In genomic region chr18:58754544-58755068, GRCh38 we compare ENCODE assay signal across 11 cellular contexts.
DNase-seq lines count a peak whose midpoint lies in the region; ATAC-seq and TF ChIP-seq lines count a peak whose summit lies in the region.
"Had no signal": no experiment of that assay in that cellular context is flagged by ENCODE, and none has a peak within 500 bp of the region (broad histone marks: within the 10 kb centered on the region; RNA-seq: fewer than 3 reads in every experiment).

No MANE protein-coding gene starts in this region.

- peaks cover 17% of the 10 kb centered on the region for H3K36me3 Mint-ChIP-seq in activated naive CD8-positive, alpha-beta T cell treated with anti-CD3 and anti-CD28 coated beads, Interleukin-2, amount 10 ng/mL, durations not matched to agents 7 days and 5 days
- peaks cover 11% of the 10 kb centered on the region for H3K36me3 Mint-ChIP-seq in T-helper 2 cell treated with Interferon-gamma antibody and Interleukin-4, amounts not matched to agents 5 μg/mL and 100 μg/mL, for 36 hours (ENCODE audit: low read depth)

- POLR2A ChIA-PET in activated naive CD8-positive, alpha-beta T cell treated with anti-CD3 and anti-CD28 coated beads, Interleukin-2, amount 10 ng/mL, durations not matched to agents 7 days and 5 days (lab: Charles Lee): interaction anchor here (1.8 to 4.9 kb wide), 2 partner anchors 10 to 84 kb away, joined by 5 to 21 read pairs; partner anchors contain the start of gene MALT1

- peaks cover 5% of the 10 kb centered on the region for H3K27me3 Mint-ChIP-seq in activated naive CD8-positive, alpha-beta T cell treated with anti-CD3 and anti-CD28 coated beads, Interleukin-2, amount 10 ng/mL, durations not matched to agents 7 days and 5 days
- peaks cover 3% of the 10 kb centered on the region for H3K27me3 Mint-ChIP-seq in T-helper 2 cell treated with Interferon-gamma antibody and Interleukin-4, amounts not matched to agents 5 μg/mL and 100 μg/mL, for 36 hours (ENCODE audit: low read depth)

- H3K27ac Mint-ChIP-seq in activated naive CD8-positive, alpha-beta T cell treated with anti-CD3 and anti-CD28 coated beads, Interleukin-2, amount 10 ng/mL, durations not matched to agents 7 days and 5 days: peak overlapping the region; percentile 27
- H3K27ac Mint-ChIP-seq in T-helper 2 cell treated with Interferon-gamma antibody and Interleukin-4, amounts not matched to agents 5 μg/mL and 100 μg/mL, for 36 hours: no peak overlapping the region
- H3K27ac Mint-ChIP-seq: type B pancreatic cell had no signal

- H3K4me2 ChIP-seq in smooth muscle cell: no peak overlapping the region

- H3K9me3 ChIP-seq in smooth muscle cell (replicated peaks; ENCODE audit: low read depth): peaks cover 11% of the 10 kb centered on the region

- H3K4me3 ChIP-seq in smooth muscle cell: no peak overlapping the region
- H3K4me3 ChIP-seq: ascending aorta had no signal

- H3K27ac ChIP-seq in substantia nigra (ENCODE audit: low read depth, low read length, poor library complexity, severe bottlenecking) (no peak overlapping the region), smooth muscle cell (ENCODE audit: low read depth) (no peak overlapping the region)
- H3K27ac ChIP-seq: ascending aorta had no signal

- no peaks in the 10 kb centered on the region for H3K27me3 ChIP-seq in smooth muscle cell (ENCODE audit: low read depth)
- H3K27me3 ChIP-seq: ascending aorta had no signal

- peak overlapping the region; percentile 17 for H3K4me3 Mint-ChIP-seq in activated naive CD8-positive, alpha-beta T cell treated with anti-CD3 and anti-CD28 coated beads, Interleukin-2, amount 10 ng/mL, durations not matched to agents 7 days and 5 days
- H3K4me3 Mint-ChIP-seq in T-helper 2 cell treated with Interferon-gamma antibody and Interleukin-4, amounts not matched to agents 5 μg/mL and 100 μg/mL, for 36 hours: no peak overlapping the region
- H3K4me3 Mint-ChIP-seq: type B pancreatic cell had no signal

- peaks cover 1% of the 10 kb centered on the region for H3K9me3 Mint-ChIP-seq in activated naive CD8-positive, alpha-beta T cell treated with anti-CD3 and anti-CD28 coated beads, Interleukin-2, amount 10 ng/mL, durations not matched to agents 7 days and 5 days
- no peaks in the 10 kb centered on the region for H3K9me3 Mint-ChIP-seq in T-helper 2 cell treated with Interferon-gamma antibody and Interleukin-4, amounts not matched to agents 5 μg/mL and 100 μg/mL, for 36 hours
- H3K9me3 Mint-ChIP-seq: type B pancreatic cell had no signal

- H3K4me1 ChIP-seq in smooth muscle cell (ENCODE audit: low read depth): peaks cover 10% of the 10 kb centered on the region
- H3K4me1 ChIP-seq: ascending aorta had no signal

- TF ChIP-seq CTCF in smooth muscle cell (IDR thresholded peaks at IDR 0.05; ENCODE audit: borderline replicate concordance, insufficient read depth, poor library complexity, severe bottlenecking): no peak

- peaks cover 30% of the 10 kb centered on the region for H3K4me1 Mint-ChIP-seq in activated naive CD8-positive, alpha-beta T cell treated with anti-CD3 and anti-CD28 coated beads, Interleukin-2, amount 10 ng/mL, durations not matched to agents 7 days and 5 days
- H3K4me1 Mint-ChIP-seq in T-helper 2 cell treated with Interferon-gamma antibody and Interleukin-4, amounts not matched to agents 5 μg/mL and 100 μg/mL, for 36 hours (ENCODE audit: low read depth): peaks cover 8% of the 10 kb centered on the region

- no peak overlapping the region for H2AFZ ChIP-seq in smooth muscle cell (ENCODE audit: low read depth)

- peak; percentile 62 for ATAC-seq in activated naive CD8-positive, alpha-beta T cell treated with anti-CD3 and anti-CD28 coated beads, Interleukin-2, amount 10 ng/mL, durations not matched to agents 7 days and 5 days (ENCODE audit: low read depth)

- peaks cover 3% of the 10 kb centered on the region for H4K20me1 ChIP-seq in smooth muscle cell (ENCODE audit: low read depth)

- H3K9ac ChIP-seq in smooth muscle cell (ENCODE audit: low read depth): no peak overlapping the region

- peaks cover 14% of the 10 kb centered on the region for H3K36me3 ChIP-seq in smooth muscle cell (ENCODE audit: low read depth)

- no peaks in the 10 kb centered on the region for H3K79me2 ChIP-seq in smooth muscle cell (ENCODE audit: low read depth)

- peaks cover 17% of the 10 kb centered on the region for H3F3A ChIP-seq in smooth muscle cell (ENCODE audit: low read depth)

- WGBS in smooth muscle cell (ENCODE audit: low lambda C conversion rate): 86% methylated on average over 10 of the region's 10 CpGs

- DNase-seq in SKM-1 treated with dmso at 0.1 percent for 144 hours (lab: John Stamatoyannopoulos, UW; ENCODE audit: unreplicated experiment) (peak; percentile 44), SKM-1 (lab: John Stamatoyannopoulos, UW; ENCODE audit: unreplicated experiment) (no peak), inferior parietal cortex (ENCODE audit: extremely low spot score) (peak; percentile 14), substantia nigra (lab: John Stamatoyannopoulos, UW) (peak in 31 of 49 donors; percentile 8 to 66 (median 31)), smooth muscle cell (lab: John Stamatoyannopoulos, UW; ENCODE audit: unreplicated experiment) (no peak), amniotic stem cell (lab: John Stamatoyannopoulos, UW) (no peak)
- DNase-seq in activated naive CD8-positive, alpha-beta T cell treated with anti-CD3 and anti-CD28 coated beads, Interleukin-2, amount 10 ng/mL, durations not matched to agents 7 days and 5 days: peak; percentile 54
- DNase-seq in T-helper 2 cell treated with Interferon-gamma antibody and Interleukin-4, amounts not matched to agents 5 μg/mL and 100 μg/mL, for 36 hours (ENCODE audit: low spot score): no peak
- DNase-seq: stimulated activated CD4-positive, alpha-beta T cell treated with anti-CD3 and anti-CD28 coated beads, Interleukin-1b, Interleukin-23, amount 100 ng/mL, for 48 hours had no signal

Comparison
In these comparisons a context has a peak if more than half of its experiments do, and no peak if none do; other contexts are left out.
1. DNase-seq: peak in SKM-1 treated with dmso at 0.1 percent for 144 hours (single experiment), activated naive CD8-positive, alpha-beta T cell treated with anti-CD3 and anti-CD28 coated beads, Interleukin-2, amount 10 ng/mL, durations not matched to agents 7 days and 5 days (single experiment), inferior parietal cortex (single experiment) and substantia nigra (31 of 49); none in SKM-1 (single experiment), smooth muscle cell (single experiment), amniotic stem cell (single experiment) and T-helper 2 cell treated with Interferon-gamma antibody and Interleukin-4, amounts not matched to agents 5 μg/mL and 100 μg/mL, for 36 hours (single experiment).